ENCODE assay signal across 1 cellular context in the genomic region with DNA sequence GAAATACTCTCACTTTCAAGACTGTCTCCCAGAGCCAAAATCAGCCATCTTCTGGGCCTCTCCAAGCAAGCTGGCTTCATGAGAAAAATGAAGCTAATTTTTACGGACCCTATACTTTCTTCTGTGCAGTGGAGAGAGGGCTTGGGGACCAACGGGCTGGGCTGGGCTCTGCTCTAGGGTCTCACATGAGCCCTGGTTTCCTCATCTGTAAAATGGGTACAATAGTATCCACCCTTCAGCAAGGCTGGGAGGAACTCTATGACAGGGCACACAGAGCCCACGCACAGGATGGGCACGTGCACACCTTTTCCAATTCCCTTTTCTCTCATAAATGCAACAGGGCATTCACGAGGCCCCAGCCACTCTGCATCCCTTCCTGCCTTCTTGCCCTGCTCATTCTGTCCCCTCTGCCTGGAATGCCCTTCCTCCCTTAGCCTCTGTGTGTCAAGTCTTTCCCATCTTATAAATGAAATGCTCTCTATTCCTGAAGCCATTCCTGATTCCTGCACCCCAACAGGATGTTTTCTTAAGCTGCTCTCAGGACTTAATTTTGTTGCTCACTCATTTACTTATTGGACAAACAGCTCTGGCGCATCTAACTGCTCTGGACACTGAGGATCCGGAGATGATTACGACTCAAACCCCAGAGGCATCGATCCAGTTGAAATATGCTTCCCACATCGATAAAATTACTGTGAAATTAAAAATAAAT.
TF ChIP-seq lines count a peak whose summit lies in the region.

No MANE protein-coding gene starts in this region.

TF ChIP-seq in HepG2, 621 proteins besides CTCF, POLR2A, EP300 and RAD21:
- no peak for TF ChIP-seq ZNF331 (CRISPR knock-in tag; IDR thresholded peaks at IDR 0.05)
- peak; percentile 74 for TF ChIP-seq ZNF629 (CRISPR knock-in tag; conservative IDR thresholded peaks at IDR 0.05)
TF ChIP-seq in HepG2: peak in this region for 1.
